In genomic region chr2:47404356-47404755, GRCh38 we compare ENCODE assay signal across 8 cellular contexts. TPM values are rescaled to one million over a fixed set of nuclear protein-coding genes. Genes with fewer than 3 reads are reported as not detected.
DNase-seq lines count a peak whose midpoint lies in the region; ATAC-seq and TF ChIP-seq lines count a peak whose summit lies in the region.

No MANE protein-coding gene starts in this region.

- H3K9me3 Mint-ChIP-seq in activated CD4-positive, alpha-beta T cell treated with anti-CD3 and anti-CD28 coated beads, Interleukin-2, amount 10 ng/mL, durations not matched to agents 7 days and 5 days, result peaks cover 3% of the 10 kb centered on the region

- H3K9ac ChIP-seq in stomach smooth muscle (ENCODE audit: low read length in 2 of 2), result no peak overlapping the region

- no peak for ATAC-seq in GM19467 (IDR thresholded peaks at IDR 0.05; ENCODE audit: unreplicated experiment)

- H3K4me3 ChIP-seq in WI38 (ENCODE audit: low read depth, low read length) (peak overlapping the region; percentile 82), iPS-18c (ENCODE audit: insufficient read depth, low read depth, low read length) (peak overlapping the region; percentile 94; the same call in 1 of the 2 replicates), stomach smooth muscle (ENCODE audit: low read length in 2 of 2) (peak overlapping the region; percentile 75 to 95)

- no peak overlapping the region for H3K27ac ChIP-seq in stomach smooth muscle (ENCODE audit: low read length)

- POLR2A ChIA-PET in activated CD4-positive, alpha-beta T cell treated with anti-CD3 and anti-CD28 coated beads, Interleukin-2, amount 10 ng/mL, durations not matched to agents 7 days and 5 days (lab: Charles Lee), result no interaction called here

- in situ Hi-C loops in GM13976 (cut with MboI; ENCODE audit: low sequenced_read_pairs, unreplicated experiment), result no loop called here

- H3K9me3 ChIP-seq in iPS-18c (ENCODE audit: control insufficient read depth, insufficient read depth, low read length) (peaks cover 2% of the 10 kb centered on the region), stomach smooth muscle (ENCODE audit: control insufficient read depth in 2 of 2, low read length in 2 of 2) (no peaks in the 10 kb centered on the region)

- H3K36me3 ChIP-seq in stomach smooth muscle (ENCODE audit: control insufficient read depth in 2 of 2, insufficient read depth in 2 of 2, low read length in 2 of 2), result no peaks in the 10 kb centered on the region

- H3K4me1 Mint-ChIP-seq in activated CD4-positive, alpha-beta T cell treated with anti-CD3 and anti-CD28 coated beads, Interleukin-2, amount 10 ng/mL, durations not matched to agents 7 days and 5 days, result peaks cover 44% of the 10 kb centered on the region

- peak overlapping the region; percentile 95 for H3K27ac Mint-ChIP-seq in activated CD4-positive, alpha-beta T cell treated with anti-CD3 and anti-CD28 coated beads, Interleukin-2, amount 10 ng/mL, durations not matched to agents 7 days and 5 days

- peak overlapping the region; percentile 91 for H3K4me3 Mint-ChIP-seq in activated CD4-positive, alpha-beta T cell treated with anti-CD3 and anti-CD28 coated beads, Interleukin-2, amount 10 ng/mL, durations not matched to agents 7 days and 5 days

- H3K27me3 Mint-ChIP-seq in activated CD4-positive, alpha-beta T cell treated with anti-CD3 and anti-CD28 coated beads, Interleukin-2, amount 10 ng/mL, durations not matched to agents 7 days and 5 days, result no peaks in the 10 kb centered on the region

- CTCF ChIA-PET in activated CD4-positive, alpha-beta T cell treated with anti-CD3 and anti-CD28 coated beads, Interleukin-2, amount 10 ng/mL, durations not matched to agents 7 days and 5 days (lab: Charles Lee), result interaction anchor here (0.6 to 1.9 kb wide), 5 partner anchors 10 to 458 kb away, joined by 3 to 5 read pairs (median 4); no protein-coding TSS in a partner anchor

- peaks cover 13% of the 10 kb centered on the region for H3K4me1 ChIP-seq in stomach smooth muscle (ENCODE audit: control insufficient read depth, insufficient read depth, low read length)

- no peaks in the 10 kb centered on the region for H3K27me3 ChIP-seq in stomach smooth muscle (ENCODE audit: control insufficient read depth in 1 of 2, insufficient read depth in 2 of 2, low read length in 2 of 2)

- DNase-seq in activated CD4-positive, alpha-beta T cell treated with anti-CD3 and anti-CD28 coated beads, Interleukin-2, amount 10 ng/mL, durations not matched to agents 7 days and 5 days, result no peak
- DNase-seq in activated CD4-positive, alpha-beta T cell treated with anti-CD3 and anti-CD28 coated beads, Interleukin-2, amount 50 U/mL, for 48 hours, result no peak
- DNase-seq in RPMI8226 (no peak), GM13976 (ENCODE audit: low spot score) (no peak)

- peaks cover 37% of the 10 kb centered on the region for H3K36me3 Mint-ChIP-seq in activated CD4-positive, alpha-beta T cell treated with anti-CD3 and anti-CD28 coated beads, Interleukin-2, amount 10 ng/mL, durations not matched to agents 7 days and 5 days (ENCODE audit: low read depth)

- TF ChIP-seq CTCF in WI38 (IDR thresholded peaks at IDR 0.05; ENCODE audit: low read depth, low read length), result no peak
- TF ChIP-seq CTCF in GM13976 (IDR thresholded peaks at IDR 0.05; ENCODE audit: borderline replicate concordance, control extremely low read depth, extremely low read depth, insufficient read depth, missing control alignments), result no peak

RNA-seq across cellular contexts. Expression of gene MSH2, which starts 1.4 kb away (rescaled TPM):
- 10 to 100 TPM; 48.0 to 51.8 TPM for total RNA-seq in activated CD4-positive, alpha-beta T cell treated with anti-CD3 and anti-CD28 coated beads, Interleukin-2, amount 10 ng/mL, durations not matched to agents 7 days and 5 days

RNA-seq across cellular contexts. Expression of gene EPCAM, which starts 35.2 kb away (rescaled TPM):
- not detected for total RNA-seq in activated CD4-positive, alpha-beta T cell treated with anti-CD3 and anti-CD28 coated beads, Interleukin-2, amount 10 ng/mL, durations not matched to agents 7 days and 5 days
